Comparison of ENCODE assay signal across 11 cellular contexts in the genomic region with DNA sequence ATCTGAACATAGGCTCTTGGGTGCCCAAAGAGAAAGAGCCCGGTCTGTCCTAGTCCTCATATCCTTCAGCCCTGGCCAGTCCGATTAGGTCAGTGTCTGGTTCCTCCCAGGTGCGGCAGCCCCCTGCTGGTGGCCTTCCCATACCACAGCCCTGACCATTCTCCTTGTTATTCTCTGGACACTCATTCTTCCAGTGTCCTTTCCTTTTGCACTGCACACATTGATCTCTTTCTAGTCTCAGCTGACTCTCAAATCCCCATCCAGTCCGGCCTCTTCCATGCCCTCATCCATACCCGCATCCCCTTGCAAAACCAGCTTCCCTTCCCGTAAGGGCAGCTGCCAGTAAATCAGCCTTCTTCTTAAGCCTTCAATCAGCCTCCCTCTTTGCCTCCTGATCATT.
DNase-seq lines count a peak whose midpoint lies in the region; ATAC-seq and TF ChIP-seq lines count a peak whose summit lies in the region.
"Had no signal": no experiment of that assay in that cellular context is flagged by ENCODE, and none has a peak within 500 bp of the region (broad histone marks: within the 10 kb centered on the region; RNA-seq: fewer than 3 reads in every experiment).

No MANE protein-coding gene starts in this region.

- H3K9me2 ChIP-seq in PC-3 (replicated peaks; ENCODE audit: low read length), result no peaks in the 10 kb centered on the region

- H3K4me3 ChIP-seq in A673 (ENCODE audit: low read depth, low read length, poor library complexity, severe bottlenecking) (no peak overlapping the region), PC-3 (ENCODE audit: low read length) (no peak overlapping the region)

- no peak for ATAC-seq in PC-3
- ATAC-seq in HG02610 (IDR thresholded peaks at IDR 0.05; ENCODE audit: unreplicated experiment), result no peak
- ATAC-seq in HG03139 (IDR thresholded peaks at IDR 0.05; ENCODE audit: unreplicated experiment), result no peak
- ATAC-seq: activated T-helper 17 cell treated with anti-CD3 and anti-CD28 coated beads, Interleukin-2, amount 50 U/mL, for 72 hours had no signal

- no peak overlapping the region for H2AFZ ChIP-seq in PC-3 (ENCODE audit: low read length)

- H3K4me1 Mint-ChIP-seq in immature natural killer cell, result peaks cover 35 to 45% of the 10 kb centered on the region in 2 donors

- H3K27ac Mint-ChIP-seq in immature natural killer cell, result peak overlapping the region in 5 of 6 donors; percentile 3 to 97 (median 58)
- H3K27ac Mint-ChIP-seq: activated T-helper 17 cell treated with anti-CD3 and anti-CD28 coated beads, Interleukin-2, amount 50 U/mL, for 72 hours; dendritic cell treated with granulocyte-macrophage colony-stimulating factor and Interleukin-4, amounts not matched to agents 40 ng/mL and 50 ng/mL, for 4 days had no signal

- no peaks in the 10 kb centered on the region for H3K9me3 ChIP-seq in A673 (ENCODE audit: low read depth, low read length, poor library complexity, severe bottlenecking)
- H3K9me3 ChIP-seq in PC-3 (ENCODE audit: low read length), result no peaks in the 10 kb centered on the region

- H3K4me2 ChIP-seq in PC-3 (ENCODE audit: low read length), result no peak overlapping the region

- no peaks in the 10 kb centered on the region for H3K79me2 ChIP-seq in PC-3 (ENCODE audit: low read length)

- intact Hi-C loops in A673 (cut with micrococcal nuclease; ENCODE audit: unreplicated experiment), result no loop called here
- intact Hi-C loops in PC-3 (cut with micrococcal nuclease), result no loop called here

- H3K9me3 Mint-ChIP-seq in immature natural killer cell, result no peaks in the 10 kb centered on the region
- H3K9me3 Mint-ChIP-seq: activated T-helper 17 cell treated with anti-CD3 and anti-CD28 coated beads, Interleukin-2, amount 50 U/mL, for 72 hours; dendritic cell treated with granulocyte-macrophage colony-stimulating factor and Interleukin-4, amounts not matched to agents 40 ng/mL and 50 ng/mL, for 4 days had no signal

- H3K27me3 Mint-ChIP-seq in immature natural killer cell (ENCODE audit: low read depth in 3 of 3), result peaks cover 0 to 12% (median 6%) of the 10 kb centered on the region in 3 donors
- H3K27me3 Mint-ChIP-seq: activated T-helper 17 cell treated with anti-CD3 and anti-CD28 coated beads, Interleukin-2, amount 50 U/mL, for 72 hours had no signal

- CTCF ChIA-PET in A673 (lab: Charles Lee) (no interaction called here), PC-3 (lab: Charles Lee) (no interaction called here)

- no TSS peak for BruUV-seq in A673 (replicated peaks; lab: Mats Ljungman, UMichigan)
- no TSS peak for BruUV-seq in PC-3 (replicated peaks; lab: Mats Ljungman, UMichigan)

- peak overlapping the region; percentile 2 to 99 (median 55) for H3K4me3 Mint-ChIP-seq in immature natural killer cell
- H3K4me3 Mint-ChIP-seq: dendritic cell treated with granulocyte-macrophage colony-stimulating factor and Interleukin-4, amounts not matched to agents 40 ng/mL and 50 ng/mL, for 4 days had no signal

- POLR2A ChIA-PET in A673 (lab: Charles Lee; ENCODE audit: low non-redundant PET) (no interaction called here), PC-3 (lab: Charles Lee; ENCODE audit: unreplicated experiment) (no interaction called here)

- no peaks in the 10 kb centered on the region for H3K36me3 Mint-ChIP-seq in immature natural killer cell

- no peaks in the 10 kb centered on the region for H3F3A ChIP-seq in PC-3 (ENCODE audit: low read length, unreplicated experiment)

- H4K20me1 ChIP-seq in PC-3 (ENCODE audit: low read length), result no peaks in the 10 kb centered on the region

- no peak overlapping the region for H3K9ac ChIP-seq in PC-3 (ENCODE audit: low read length)

- peaks cover 3% of the 10 kb centered on the region for H3K4me1 ChIP-seq in A673 (ENCODE audit: insufficient read depth, low read length, poor library complexity, severe bottlenecking)
- H3K4me1 ChIP-seq in PC-3 (ENCODE audit: insufficient read depth, low read length), result peaks cover 36% of the 10 kb centered on the region

- H3K27me3 ChIP-seq in A673 (replicated peaks; ENCODE audit: insufficient read depth, low read depth, low read length, poor library complexity) (no peaks in the 10 kb centered on the region), PC-3 (ENCODE audit: low read length) (no peaks in the 10 kb centered on the region)

- TF ChIP-seq CTCF in A673 (conservative IDR thresholded peaks at IDR 0.05; ENCODE audit: low read depth, low read length), result peak; percentile 36; the same call in 1 of the 2 replicates
- peak; percentile 64 for TF ChIP-seq CTCF in PC-3 (conservative IDR thresholded peaks at IDR 0.05; ENCODE audit: low read depth, low read length)

- DNase-seq in A673 (ENCODE audit: low spot score) (no peak), Daoy (ENCODE audit: low read depth) (peak; percentile 50), PC-3 (peak; percentile 34), immature natural killer cell (no peak), NCI-H1092 treated with DMSO at 0.1 percent for 48 hours (lab: John Stamatoyannopoulos, UW) (no peak), NCI-H1436 treated with DMSO at 0.1 percent for 48 hours (lab: John Stamatoyannopoulos, UW) (no peak)
- DNase-seq: NCI-H1930 had no signal

- H3K36me3 ChIP-seq in A673 (ENCODE audit: insufficient read depth, low read length, poor library complexity, severe bottlenecking), result no peaks in the 10 kb centered on the region
- no peaks in the 10 kb centered on the region for H3K36me3 ChIP-seq in PC-3 (ENCODE audit: low read depth, low read length)

- H3K27ac ChIP-seq in A673 (ENCODE audit: low read depth, low read length, poor library complexity, severe bottlenecking) (no peak overlapping the region), PC-3 (ENCODE audit: low read length) (no peak overlapping the region)

Comparison
In these comparisons a context has a peak if more than half of its experiments do, and no peak if none do; other contexts are left out.
1. DNase-seq: peak in Daoy (single experiment) and PC-3 (single experiment); none in A673 (single experiment), immature natural killer cell (0 of 3), NCI-H1092 treated with DMSO at 0.1 percent for 48 hours (single experiment) and NCI-H1436 treated with DMSO at 0.1 percent for 48 hours (single experiment).